9 cellular contexts compared by ENCODE assay signal in genomic region chr17:50865868-50866260, GRCh38. TPM values are rescaled to one million over a fixed set of nuclear protein-coding genes. Genes with fewer than 3 reads are reported as not detected.
DNase-seq lines count a peak whose midpoint lies in the region; ATAC-seq, FAIRE-seq and TF ChIP-seq lines count a peak whose summit lies in the region.
"Had no signal": no experiment of that assay in that cellular context is flagged by ENCODE, and none has a peak within 500 bp of the region (broad histone marks: within the 10 kb centered on the region; RNA-seq: fewer than 3 reads in every experiment).

No MANE protein-coding gene starts in this region.

- peaks cover 6% of the 10 kb centered on the region; the same call in 1 of the 2 replicates for H3K9me1 ChIP-seq in IMR-90 (ENCODE audit: insufficient read depth, low read length)

- intact Hi-C loops in IMR-90 (cut with micrococcal nuclease): loop anchor here (2.0 to 10.0 kb wide), 4 partner anchors 36 to 249 kb away; no protein-coding TSS in a partner anchor

- peak overlapping the region; percentile 78 for H2BK5ac ChIP-seq in IMR-90 (ENCODE audit: low read depth, low read length, poor library complexity, severe bottlenecking)

- H3K36me3 ChIP-seq in IMR-90 (ENCODE audit: control insufficient read depth, insufficient read depth, low read length): peaks cover 6% of the 10 kb centered on the region
- H3K36me3 ChIP-seq in duodenal mucosa (ENCODE audit: control insufficient read depth in 1 of 2, insufficient read depth in 2 of 2, low read length in 2 of 2): peaks cover 17% of the 10 kb centered on the region in 2 donors
- H3K36me3 ChIP-seq in neural cell (ENCODE audit: insufficient read depth, low read length): no peaks in the 10 kb centered on the region

- H3K4me1 ChIP-seq in IMR-90 (ENCODE audit: control insufficient read depth, insufficient read depth, low read length): peaks cover 4% of the 10 kb centered on the region
- peaks cover 10 to 18% of the 10 kb centered on the region in 2 donors for H3K4me1 ChIP-seq in duodenal mucosa (ENCODE audit: control insufficient read depth in 1 of 2, insufficient read depth in 2 of 2, low read length in 2 of 2)

- H3K9me3 ChIP-seq in IMR-90 (ENCODE audit: control insufficient read depth, insufficient read depth, low read length) (no peaks in the 10 kb centered on the region), duodenal mucosa (ENCODE audit: control insufficient read depth in 1 of 2, low read length in 2 of 2) (no peaks in the 10 kb centered on the region), neural cell (ENCODE audit: low read length) (no peaks in the 10 kb centered on the region)

- no peak for TF ChIP-seq EP300 in neural cell (conservative IDR thresholded peaks at IDR 0.05; ENCODE audit: poor library complexity, severe bottlenecking)

- no peaks in the 10 kb centered on the region for H3F3A ChIP-seq in neural cell (ENCODE audit: insufficient read depth, low read length, poor library complexity, severe bottlenecking)

- peaks cover 38% of the 10 kb centered on the region for H3K4me1 Mint-ChIP-seq in T-helper 2 cell treated with Interferon-gamma antibody and Interleukin-4, amounts not matched to agents 5 μg/mL and 100 μg/mL, for 36 hours (ENCODE audit: low read depth)

- H4K91ac ChIP-seq in IMR-90 (ENCODE audit: insufficient read depth, low read depth, low read length): no peak overlapping the region; the same call in 1 of the 2 replicates

- no peaks in the 10 kb centered on the region for H3K9me2 ChIP-seq in neural cell (ENCODE audit: insufficient read depth, low read length)

- H3K27ac Mint-ChIP-seq in T-helper 2 cell treated with Interferon-gamma antibody and Interleukin-4, amounts not matched to agents 5 μg/mL and 100 μg/mL, for 36 hours: peak overlapping the region; percentile 80

- TF ChIP-seq CTCF in IMR-90 (conservative IDR thresholded peaks at IDR 0.05; ENCODE audit: low read depth, low read length) (no peak), neural cell (IDR thresholded peaks at IDR 0.05; ENCODE audit: poor library complexity, severe bottlenecking) (no peak)

- no peak overlapping the region for H2BK20ac ChIP-seq in IMR-90 (ENCODE audit: low read depth, low read length)

- H3K14ac ChIP-seq in IMR-90 (replicated peaks; ENCODE audit: low read depth, low read length): peak overlapping the region; percentile 93

- H3K36me3 Mint-ChIP-seq in T-helper 2 cell treated with Interferon-gamma antibody and Interleukin-4, amounts not matched to agents 5 μg/mL and 100 μg/mL, for 36 hours (ENCODE audit: low read depth): peaks cover 20% of the 10 kb centered on the region

- POLR2A ChIA-PET in IMR-90 (lab: Charles Lee; ENCODE audit: unreplicated experiment): interaction anchor here (0.5 to 1.5 kb wide), 12 partner anchors 9 to 377 kb away, joined by 3 to 21 read pairs (median 4); no protein-coding TSS in a partner anchor

- no peak for FAIRE-seq in GM12892 (lab: Jason Lieb, UNC)

- no peaks in the 10 kb centered on the region for H3K9me3 Mint-ChIP-seq in T-helper 2 cell treated with Interferon-gamma antibody and Interleukin-4, amounts not matched to agents 5 μg/mL and 100 μg/mL, for 36 hours

- peak overlapping the region; percentile 58 for H3K9ac ChIP-seq in IMR-90 (ENCODE audit: low read depth, low read length)
- peak overlapping the region; percentile 96 to 99 for H3K9ac ChIP-seq in duodenal mucosa (ENCODE audit: low read depth in 1 of 2, low read length in 2 of 2)
- H3K9ac ChIP-seq in neural cell (ENCODE audit: low read length): peak overlapping the region; percentile 95

- no peak overlapping the region for H3K4me2 ChIP-seq in IMR-90 (ENCODE audit: low read depth, low read length)
- H3K4me2 ChIP-seq in neural cell (ENCODE audit: low read length): no peak overlapping the region

- H3K23ac ChIP-seq in IMR-90 (ENCODE audit: low read depth, low read length): peak overlapping the region; percentile 67; the same call in 1 of the 2 replicates

- in situ Hi-C loops in IMR-90 (cut with MboI; ENCODE audit: low sequenced_read_pairs): loop anchor here (10.0 kb wide), 1 partner anchor 279 kb away; no protein-coding TSS in a partner anchor

- no peak overlapping the region for H2BK15ac ChIP-seq in IMR-90 (ENCODE audit: low read depth, low read length)

- peaks cover 63% of the 10 kb centered on the region for H3K79me2 ChIP-seq in neural cell (replicated peaks; ENCODE audit: insufficient read depth, low read length)

- peaks cover 6% of the 10 kb centered on the region for H3K27me3 Mint-ChIP-seq in T-helper 2 cell treated with Interferon-gamma antibody and Interleukin-4, amounts not matched to agents 5 μg/mL and 100 μg/mL, for 36 hours (ENCODE audit: low read depth)

- peak overlapping the region; percentile 90 for H3K27ac ChIP-seq in IMR-90 (ENCODE audit: insufficient read depth, low read length)
- peak overlapping the region; percentile 95 for H3K27ac ChIP-seq in duodenal mucosa (ENCODE audit: low read depth, low read length)
- peak overlapping the region; percentile 96 for H3K27ac ChIP-seq in neural cell (ENCODE audit: low read length)

- H3K56ac ChIP-seq in IMR-90 (ENCODE audit: extremely low read depth, insufficient read depth, low read length): no peak overlapping the region

- CTCF ChIA-PET in IMR-90 (lab: Yijun Ruan, JAX): interaction anchor here (0.6 kb wide), 1 partner anchor 161 kb away, joined by 4 read pairs; no protein-coding TSS in a partner anchor

- TF ChIP-seq POLR2A in IMR-90 (IDR thresholded peaks at IDR 0.05; ENCODE audit: low read depth, low read length): no peak
- no peak for TF ChIP-seq POLR2A in GM12892 (IDR thresholded peaks at IDR 0.05; ENCODE audit: low read depth, low read length)

- H2BK120ac ChIP-seq in IMR-90 (ENCODE audit: low read depth, low read length): no peak overlapping the region

- peak overlapping the region; percentile 82 for H2AFZ ChIP-seq in IMR-90 (replicated peaks; ENCODE audit: low read length, poor library complexity)
- H2AFZ ChIP-seq in neural cell (ENCODE audit: low read depth, low read length): no peak overlapping the region

- peak overlapping the region; percentile 69; the same call in 1 of the 2 replicates for H2AK5ac ChIP-seq in IMR-90 (ENCODE audit: low read depth, low read length)

- peak; percentile 2 for ATAC-seq in IMR-90 (ENCODE audit: low read depth)

- H4K8ac ChIP-seq in IMR-90 (ENCODE audit: low read depth in 2 of 2, low read length in 2 of 2): peak overlapping the region in 1 of 2 experiments; percentile 67; a peak in 1 of 4 replicates

- H4K5ac ChIP-seq in IMR-90 (ENCODE audit: low read depth, low read length): no peak overlapping the region

- DNase-seq in T-helper 2 cell treated with Interferon-gamma antibody and Interleukin-4, amounts not matched to agents 5 μg/mL and 100 μg/mL, for 36 hours (ENCODE audit: low spot score): no peak
- DNase-seq in T-helper 2 cell (no peak), IMR-90 (no peak), amniotic stem cell (lab: John Stamatoyannopoulos, UW) (no peak), EL (no peak), GM12892 (ENCODE audit: insufficient read length) (no peak)

- dilution Hi-C loops in IMR-90 (cut with HindIII; ENCODE audit: low sequenced_read_pairs, unreplicated experiment): no loop called here

- TF ChIP-seq RAD21 in IMR-90 (IDR thresholded peaks at IDR 0.05; ENCODE audit: low read length): no peak
- no peak for TF ChIP-seq RAD21 in neural cell (conservative IDR thresholded peaks at IDR 0.05)

- H3K79me1 ChIP-seq in IMR-90 (ENCODE audit: low read depth in 1 of 2, low read length in 2 of 2): peaks cover 16 to 24% of the 10 kb centered on the region in 2 experiments

- H3K27me3 ChIP-seq in IMR-90 (ENCODE audit: control insufficient read depth, insufficient read depth, low read length): no peaks in the 10 kb centered on the region
- no peaks in the 10 kb centered on the region for H3K27me3 ChIP-seq in duodenal mucosa (ENCODE audit: control insufficient read depth in 1 of 2, insufficient read depth in 2 of 2, low read length in 2 of 2)
- no peaks in the 10 kb centered on the region for H3K27me3 ChIP-seq in neural cell (ENCODE audit: insufficient read depth, low read depth, low read length)

- H3K18ac ChIP-seq in IMR-90 (ENCODE audit: low read depth, low read length): no peak overlapping the region; the same call in 1 of the 2 replicates

- H3K4me3 Mint-ChIP-seq in T-helper 2 cell treated with Interferon-gamma antibody and Interleukin-4, amounts not matched to agents 5 μg/mL and 100 μg/mL, for 36 hours: peak overlapping the region; percentile 94

- BruUV-seq in IMR-90 (replicated peaks; lab: Mats Ljungman, UMichigan): no TSS peak

- peak overlapping the region; percentile 97 for H3K4me3 ChIP-seq in IMR-90 (ENCODE audit: insufficient read depth, low read depth, low read length)
- H3K4me3 ChIP-seq in duodenal mucosa (ENCODE audit: low read depth in 1 of 2, low read length in 2 of 2): peak overlapping the region; percentile 90 to 91
- H3K4me3 ChIP-seq in neural cell (ENCODE audit: low read length): peak overlapping the region; percentile 70

- WGBS in IMR-90 (ENCODE audit: extremely low coverage in 2 of 2, insufficient read length in 1 of 2), 2 experiments: 0% methylated on average over 8 of the region's 53 CpGs; no CpG with 5 or more reads in 1 of the 2 experiments

- 0 out of 2 replicates have a peak overlapping the region, but pooled peaks have one; percentile 40 for H3K4ac ChIP-seq in IMR-90 (ENCODE audit: low read depth, low read length)

- H4K20me1 ChIP-seq in IMR-90 (ENCODE audit: insufficient read depth, low read length): peaks cover 29% of the 10 kb centered on the region; the same call in 1 of the 2 replicates
- H4K20me1 ChIP-seq in neural cell (ENCODE audit: insufficient read depth): no peaks in the 10 kb centered on the region

- H2AK9ac ChIP-seq in IMR-90 (replicated peaks; ENCODE audit: low read depth, low read length, poor library complexity): peak overlapping the region; percentile 92

TF ChIP-seq in IMR-90, 13 proteins besides CTCF, POLR2A, EP300 and RAD21:
- TF ChIP-seq CHD1 (IDR thresholded peaks at IDR 0.05; ENCODE audit: low read depth, low read length): 0 out of 2 replicates have a peak, but pooled peaks have one; percentile 57
- no peak for TF ChIP-seq SMC3 (IDR thresholded peaks at IDR 0.05; ENCODE audit: low read depth, low read length)
TF ChIP-seq in IMR-90: peak in this region for 1.

TF ChIP-seq in neural cell, 6 proteins besides CTCF, POLR2A, EP300 and RAD21:
- TF ChIP-seq SMC3 (conservative IDR thresholded peaks at IDR 0.05; ENCODE audit: poor library complexity) (no peak), MXI1 (conservative IDR thresholded peaks at IDR 0.05; ENCODE audit: poor library complexity, severe bottlenecking) (peak; percentile 40)

RNA-seq across cellular contexts. Expression of gene TOB1, which starts 0.3 kb away (rescaled TPM):
- total RNA-seq in IMR-90 (2012; rRNA removed): 4.3 and 6.1 TPM in 2 replicates
- 9.0 and 9.2 TPM in 2 replicates for polyA plus RNA-seq in IMR-90 (2012; rRNA removed)
- 8.7 and 11.5 TPM in 2 replicates for polyA plus RNA-seq in IMR-90 (2012; cell fraction: cytosol; rRNA removed)
- polyA plus RNA-seq in IMR-90 (2012; cell fraction: nucleus; rRNA removed; ENCODE audit: low replicate concordance): 10.3 and 26.9 TPM in 2 replicates
- polyA plus RNA-seq in neural cell: 8.0 and 8.9 TPM in 2 replicates
- polyA minus RNA-seq in neural cell: 27.5 and 27.9 TPM in 2 replicates
- 13.2 TPM for polyA plus RNA-seq in GM12892 (2012; ENCODE audit: missing spikeins)

RNA-seq across cellular contexts. Expression of gene WFIKKN2, which starts 30.5 kb away (rescaled TPM):
- not detected in 2 replicates for total RNA-seq in IMR-90 (2012; rRNA removed)
- 0.02 and 0.04 TPM in 2 replicates for polyA plus RNA-seq in IMR-90 (2012; rRNA removed)
- polyA plus RNA-seq in IMR-90 (2012; cell fraction: cytosol; rRNA removed): 0.01 and 0.04 TPM in 2 replicates
- 0.11 and 0.16 TPM in 2 replicates for polyA plus RNA-seq in IMR-90 (2012; cell fraction: nucleus; rRNA removed; ENCODE audit: low replicate concordance)
- polyA plus RNA-seq in neural cell: not detected in 2 replicates
- polyA minus RNA-seq in neural cell: not detected in 2 replicates
- not detected for polyA plus RNA-seq in GM12892 (2012; ENCODE audit: missing spikeins)
- total RNA-seq: Daoy had no signal
